Comparison of ENCODE assay signal across 10 cellular contexts in the genomic region with DNA sequence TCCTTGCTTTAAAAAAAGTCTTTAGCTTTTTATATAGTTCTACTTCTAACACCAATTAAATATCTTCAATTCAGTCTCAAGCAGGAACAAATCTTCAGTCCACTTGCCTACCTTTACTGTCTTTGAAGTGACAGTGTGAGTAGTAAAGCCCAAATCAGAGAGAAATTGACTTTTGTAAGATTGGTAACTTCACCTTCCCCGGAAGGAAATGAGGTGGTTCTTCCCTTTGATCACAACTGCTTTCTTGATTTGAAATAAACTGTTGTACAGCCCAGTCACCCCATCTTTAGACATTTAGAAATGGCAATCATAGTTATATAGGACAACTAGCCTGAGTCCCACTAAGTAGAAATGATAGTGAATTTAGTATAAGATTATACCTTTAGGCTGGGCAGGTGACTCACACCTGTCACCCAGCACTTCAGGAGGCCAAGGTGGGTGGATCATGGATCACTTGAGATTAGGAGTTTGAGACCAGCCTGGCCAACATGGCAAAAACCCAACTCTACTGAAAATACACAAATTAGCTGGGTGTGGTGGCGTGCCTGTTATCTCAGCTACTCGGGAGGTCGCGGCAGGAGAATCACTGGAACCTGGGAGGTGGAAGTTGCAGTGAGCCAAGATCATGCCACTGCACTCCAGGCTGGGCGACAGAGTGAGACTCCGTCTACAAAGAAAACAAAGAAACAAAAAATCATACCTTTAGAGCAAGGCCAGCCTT.
DNase-seq lines count a peak whose midpoint lies in the region; ATAC-seq and TF ChIP-seq lines count a peak whose summit lies in the region.
"Had no signal": no experiment of that assay in that cellular context is flagged by ENCODE, and none has a peak within 500 bp of the region (broad histone marks: within the 10 kb centered on the region; RNA-seq: fewer than 3 reads in every experiment).

No MANE protein-coding gene starts in this region.

- peak overlapping the region; percentile 49; the same call in 1 of the 2 replicates for H3K27ac ChIP-seq in RWPE1

- H3K9me3 Mint-ChIP-seq in effector memory CD8-positive, alpha-beta T cell: no peaks in the 10 kb centered on the region
- no peaks in the 10 kb centered on the region for H3K9me3 Mint-ChIP-seq in stimulated activated effector memory CD8-positive, alpha-beta T cell treated with anti-CD3 and anti-CD28 coated beads, Interleukin-12 subunit alpha, Interleukin-12 subunit beta, amount 100 ng/mL, for 72 hours

- ATAC-seq in effector memory CD8-positive, alpha-beta T cell (replicated peaks): no peak
- no peak for ATAC-seq in stimulated activated effector memory CD8-positive, alpha-beta T cell treated with anti-CD3 and anti-CD28 coated beads, Interleukin-12 subunit alpha, Interleukin-12 subunit beta, amount 100 ng/mL, for 72 hours

- peak overlapping the region; percentile 97 for H3K4me3 ChIP-seq in GM12865 (ENCODE audit: low read depth, low read length)

- DNase-seq in GM12865 (ENCODE audit: low read depth): no peak
- DNase-seq in RWPE1 (ENCODE audit: low spot score): no peak
- DNase-seq in effector memory CD8-positive, alpha-beta T cell: no peak
- DNase-seq in stimulated activated effector memory CD8-positive, alpha-beta T cell treated with anti-CD3 and anti-CD28 coated beads, Interleukin-12 subunit alpha, Interleukin-12 subunit beta, amount 100 ng/mL, for 72 hours (ENCODE audit: low spot score in 2 of 2): no peak
- no peak for DNase-seq in GM03348 (ENCODE audit: low spot score)
- DNase-seq in putamen (ENCODE audit: low spot score): no peak
- no peak for DNase-seq in NCI-H1930 (lab: John Stamatoyannopoulos, UW)
- DNase-seq: foreskin melanocyte, kidney glomerular epithelial cell, T-helper 9 cell had no signal

- TF ChIP-seq CTCF in GM12865 (IDR thresholded peaks at IDR 0.05; ENCODE audit: insufficient read depth, low read depth, low read length, missing control alignments) (no peak), RWPE1 (conservative IDR thresholded peaks at IDR 0.05; ENCODE audit: low read depth) (no peak)

- peak overlapping the region; percentile 84 to 86 for H3K4me3 Mint-ChIP-seq in effector memory CD8-positive, alpha-beta T cell
- peak overlapping the region; percentile 74 for H3K4me3 Mint-ChIP-seq in stimulated activated effector memory CD8-positive, alpha-beta T cell treated with anti-CD3 and anti-CD28 coated beads, Interleukin-12 subunit alpha, Interleukin-12 subunit beta, amount 100 ng/mL, for 72 hours

- H3K27me3 Mint-ChIP-seq in effector memory CD8-positive, alpha-beta T cell: no peaks in the 10 kb centered on the region

- H3K4me1 Mint-ChIP-seq in effector memory CD8-positive, alpha-beta T cell (ENCODE audit: low read depth in 2 of 2): peaks cover 35 to 61% of the 10 kb centered on the region in 2 donors
- H3K4me1 Mint-ChIP-seq in stimulated activated effector memory CD8-positive, alpha-beta T cell treated with anti-CD3 and anti-CD28 coated beads, Interleukin-12 subunit alpha, Interleukin-12 subunit beta, amount 100 ng/mL, for 72 hours: peaks cover 60% of the 10 kb centered on the region

- CTCF ChIA-PET in RWPE1 (lab: Yijun Ruan, JAX): interaction anchor here (1.0 kb wide), 1 partner anchor 8 kb away, joined by 4 read pairs; no protein-coding TSS in a partner anchor

- H3K36me3 Mint-ChIP-seq in effector memory CD8-positive, alpha-beta T cell (ENCODE audit: insufficient read depth): peaks cover 50% of the 10 kb centered on the region
- peaks cover 69% of the 10 kb centered on the region for H3K36me3 Mint-ChIP-seq in stimulated activated effector memory CD8-positive, alpha-beta T cell treated with anti-CD3 and anti-CD28 coated beads, Interleukin-12 subunit alpha, Interleukin-12 subunit beta, amount 100 ng/mL, for 72 hours

- POLR2A ChIA-PET in RWPE1 (lab: Yijun Ruan, JAX; ENCODE audit: low non-redundant PET): no interaction called here

- H3K27ac Mint-ChIP-seq in effector memory CD8-positive, alpha-beta T cell: peak overlapping the region; percentile 95 to 96
- H3K27ac Mint-ChIP-seq in stimulated activated effector memory CD8-positive, alpha-beta T cell treated with anti-CD3 and anti-CD28 coated beads, Interleukin-12 subunit alpha, Interleukin-12 subunit beta, amount 100 ng/mL, for 72 hours: peak overlapping the region; percentile 91
